8 cellular contexts compared by ENCODE assay signal in the genomic region with DNA sequence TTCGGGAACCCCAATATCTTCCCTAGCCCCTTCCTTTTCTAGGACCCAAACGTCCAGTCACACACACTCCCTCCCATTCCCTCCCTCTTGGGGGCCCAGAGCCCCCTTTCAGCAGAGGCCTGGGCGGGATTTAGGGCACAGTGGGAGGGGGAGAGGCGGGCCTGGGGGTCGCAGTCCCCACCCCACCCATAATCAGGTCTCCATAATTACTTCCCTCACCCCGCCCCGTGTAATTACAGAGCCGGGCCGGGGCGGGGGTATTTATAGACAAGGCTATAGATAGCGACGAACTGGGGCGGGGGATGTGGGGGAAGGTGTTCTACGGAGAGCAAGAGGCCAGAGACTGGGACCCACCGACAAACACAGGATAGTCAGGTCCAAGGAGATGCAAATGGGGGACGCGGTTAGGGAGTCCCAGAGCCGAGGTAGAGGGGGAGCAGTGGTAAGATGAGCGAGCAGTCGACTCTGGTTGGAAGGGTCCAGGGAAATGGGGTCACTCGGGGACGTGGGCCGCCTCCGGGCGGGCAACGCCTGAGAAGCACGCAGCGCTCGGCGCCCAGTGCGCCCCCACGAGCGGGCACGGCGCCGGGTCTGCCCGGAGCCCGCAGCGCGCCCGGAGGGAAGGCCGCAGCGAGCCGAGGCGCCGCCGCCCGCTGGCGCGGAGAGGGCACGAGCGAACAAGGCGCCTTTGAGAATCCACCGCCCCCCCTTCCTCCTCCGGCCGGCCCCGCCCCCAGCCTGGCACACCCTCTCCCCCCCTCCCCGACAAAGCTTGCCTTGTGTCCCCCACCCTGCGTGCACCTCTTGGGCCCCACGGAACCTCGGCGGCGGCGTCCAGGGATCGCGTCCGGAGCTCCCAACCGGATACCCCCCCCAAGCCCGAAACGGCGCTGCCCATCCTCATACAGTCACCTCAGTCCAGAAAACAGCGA. TPM values are rescaled to one million over a fixed set of nuclear protein-coding genes. Genes with fewer than 3 reads are reported as not detected.
DNase-seq lines count a peak whose midpoint lies in the region; ATAC-seq and TF ChIP-seq lines count a peak whose summit lies in the region.

No MANE protein-coding gene starts in this region.

- intact Hi-C loops in activated CD4-positive, alpha-beta T cell treated with anti-CD3 and anti-CD28 coated beads, Interleukin-2, amount 10 ng/mL, durations not matched to agents 24 days and 14 days (cut with micrococcal nuclease), result no loop called here
- intact Hi-C loops in body of pancreas (cut with DNase I), result no loop called here

- H3K27me3 Mint-ChIP-seq in activated CD4-positive, alpha-beta T cell treated with anti-CD3 and anti-CD28 coated beads, Interleukin-2, amount 10 ng/mL, durations not matched to agents 24 days and 14 days, result peaks cover 36% of the 10 kb centered on the region

- peak overlapping the region in 2 of 4 donors; percentile 11 to 53 for H3K27ac ChIP-seq in body of pancreas

- TF ChIP-seq POLR2A in body of pancreas (IDR thresholded peaks at IDR 0.05), result no peak

- H3K36me3 Mint-ChIP-seq in activated CD4-positive, alpha-beta T cell treated with anti-CD3 and anti-CD28 coated beads, Interleukin-2, amount 10 ng/mL, durations not matched to agents 24 days and 14 days (ENCODE audit: low read depth), result peaks cover 42% of the 10 kb centered on the region
- H3K36me3 Mint-ChIP-seq in stimulated activated effector memory CD8-positive, alpha-beta T cell treated with anti-CD3 and anti-CD28 coated beads, Interleukin-12 subunit alpha, Interleukin-12 subunit beta, amount 100 ng/mL, for 72 hours, result peaks cover 46% of the 10 kb centered on the region

- peaks cover 34% of the 10 kb centered on the region for H3K4me1 ChIP-seq in body of pancreas

- H3K27ac Mint-ChIP-seq in activated CD4-positive, alpha-beta T cell treated with anti-CD3 and anti-CD28 coated beads, Interleukin-2, amount 10 ng/mL, durations not matched to agents 24 days and 14 days, result no peak overlapping the region
- no peak overlapping the region for H3K27ac Mint-ChIP-seq in stimulated activated effector memory CD8-positive, alpha-beta T cell treated with anti-CD3 and anti-CD28 coated beads, Interleukin-12 subunit alpha, Interleukin-12 subunit beta, amount 100 ng/mL, for 72 hours

- no peak for TF ChIP-seq CTCF in body of pancreas (IDR thresholded peaks at IDR 0.05)

- peaks cover 0 to 20% of the 10 kb centered on the region in 2 donors for H3K36me3 ChIP-seq in body of pancreas (replicated peaks in 1 of 2; ENCODE audit: insufficient read depth in 1 of 2, low read depth in 2 of 2)

- H3K4me3 ChIP-seq in body of pancreas, result no peak overlapping the region

- H3K9me3 Mint-ChIP-seq in activated CD4-positive, alpha-beta T cell treated with anti-CD3 and anti-CD28 coated beads, Interleukin-2, amount 10 ng/mL, durations not matched to agents 24 days and 14 days, result peaks cover under 1% of the 10 kb centered on the region
- no peaks in the 10 kb centered on the region for H3K9me3 Mint-ChIP-seq in stimulated activated effector memory CD8-positive, alpha-beta T cell treated with anti-CD3 and anti-CD28 coated beads, Interleukin-12 subunit alpha, Interleukin-12 subunit beta, amount 100 ng/mL, for 72 hours

- H3K9me3 ChIP-seq in body of pancreas, result no peaks in the 10 kb centered on the region

- peak; percentile 33 for ATAC-seq in body of pancreas
- ATAC-seq in stimulated activated effector memory CD8-positive, alpha-beta T cell treated with anti-CD3 and anti-CD28 coated beads, Interleukin-12 subunit alpha, Interleukin-12 subunit beta, amount 100 ng/mL, for 72 hours, result peak; percentile 19

- H3K4me3 Mint-ChIP-seq in activated CD4-positive, alpha-beta T cell treated with anti-CD3 and anti-CD28 coated beads, Interleukin-2, amount 10 ng/mL, durations not matched to agents 24 days and 14 days, result peak overlapping the region; percentile 11
- peak overlapping the region; percentile 54 for H3K4me3 Mint-ChIP-seq in stimulated activated effector memory CD8-positive, alpha-beta T cell treated with anti-CD3 and anti-CD28 coated beads, Interleukin-12 subunit alpha, Interleukin-12 subunit beta, amount 100 ng/mL, for 72 hours

- DNase-seq in activated CD4-positive, alpha-beta T cell treated with anti-CD3 and anti-CD28 coated beads, Interleukin-2, amount 10 ng/mL, durations not matched to agents 24 days and 14 days, result no peak
- no peak for DNase-seq in activated CD4-positive, alpha-beta T cell treated with anti-CD3 and anti-CD28 coated beads for 1 hour
- DNase-seq in body of pancreas (peak in 3 of 4 donors; percentile 34 to 59 (median 46)), inferior parietal cortex (ENCODE audit: extremely low spot score) (peak; percentile 57), glomerular visceral epithelial cell (ENCODE audit: extremely low spot score) (no peak), NCI-H2081 treated with DMSO at 0.1 percent for 48 hours (lab: John Stamatoyannopoulos, UW) (no peak), NCI-H2029 treated with DMSO at 0.1 percent for 48 hours (lab: John Stamatoyannopoulos, UW) (no peak)
- no peak for DNase-seq in stimulated activated effector memory CD8-positive, alpha-beta T cell treated with anti-CD3 and anti-CD28 coated beads, Interleukin-12 subunit alpha, Interleukin-12 subunit beta, amount 100 ng/mL, for 72 hours (ENCODE audit: low spot score in 2 of 2)

- 3 to 5% methylated on average over 44 to 68 of the region's 72 CpGs for WGBS in body of pancreas, 2 donors

- H3K27me3 ChIP-seq in body of pancreas, result peaks cover 0 to 6% of the 10 kb centered on the region in 2 donors

- peaks cover 20% of the 10 kb centered on the region for H3K4me1 Mint-ChIP-seq in activated CD4-positive, alpha-beta T cell treated with anti-CD3 and anti-CD28 coated beads, Interleukin-2, amount 10 ng/mL, durations not matched to agents 24 days and 14 days
- peaks cover 32% of the 10 kb centered on the region for H3K4me1 Mint-ChIP-seq in stimulated activated effector memory CD8-positive, alpha-beta T cell treated with anti-CD3 and anti-CD28 coated beads, Interleukin-12 subunit alpha, Interleukin-12 subunit beta, amount 100 ng/mL, for 72 hours

RNA-seq across cellular contexts. Expression of gene COL11A2, which starts 0.7 kb away (rescaled TPM):
- 0.47 and 0.56 TPM in 2 replicates for total RNA-seq in activated CD4-positive, alpha-beta T cell treated with anti-CD3 and anti-CD28 coated beads, Interleukin-2, amount 10 ng/mL, durations not matched to agents 24 days and 14 days
- total RNA-seq in body of pancreas, result 1 to 10 TPM in 1 of 2 donors, under 1 TPM in 1; 0.78 to 2.3 TPM

RNA-seq across cellular contexts. Expression of gene RXRB, which starts 7.5 kb away (rescaled TPM):
- total RNA-seq in activated CD4-positive, alpha-beta T cell treated with anti-CD3 and anti-CD28 coated beads, Interleukin-2, amount 10 ng/mL, durations not matched to agents 24 days and 14 days, result 46.6 and 48.0 TPM in 2 replicates
- total RNA-seq in body of pancreas, result 10 to 100 TPM; 17.1 to 21.0 TPM

RNA-seq across cellular contexts. Expression of gene SLC39A7, which starts 7.7 kb away (rescaled TPM):
- total RNA-seq in activated CD4-positive, alpha-beta T cell treated with anti-CD3 and anti-CD28 coated beads, Interleukin-2, amount 10 ng/mL, durations not matched to agents 24 days and 14 days, result 61.7 and 63.9 TPM in 2 replicates
- 10 to 100 TPM; 57.3 to 67.9 TPM for total RNA-seq in body of pancreas

RNA-seq across cellular contexts. Expression of gene HSD17B8, which starts 11.5 kb away (rescaled TPM):
- 18.2 and 18.3 TPM in 2 replicates for total RNA-seq in activated CD4-positive, alpha-beta T cell treated with anti-CD3 and anti-CD28 coated beads, Interleukin-2, amount 10 ng/mL, durations not matched to agents 24 days and 14 days
- total RNA-seq in body of pancreas, result 10 to 100 TPM; 19.1 to 29.1 TPM

RNA-seq across cellular contexts. Expression of gene RING1, which starts 15.4 kb away (rescaled TPM):
- 44.4 and 47.6 TPM in 2 replicates for total RNA-seq in activated CD4-positive, alpha-beta T cell treated with anti-CD3 and anti-CD28 coated beads, Interleukin-2, amount 10 ng/mL, durations not matched to agents 24 days and 14 days
- 10 to 100 TPM; 11.2 to 28.3 TPM for total RNA-seq in body of pancreas

Comparison
In these comparisons a context has a peak if more than half of its experiments do, and no peak if none do; other contexts are left out.
1. DNase-seq: peak in body of pancreas (3 of 4) and inferior parietal cortex (single experiment); none in activated CD4-positive, alpha-beta T cell treated with anti-CD3 and anti-CD28 coated beads, Interleukin-2, amount 10 ng/mL, durations not matched to agents 24 days and 14 days (single experiment), activated CD4-positive, alpha-beta T cell treated with anti-CD3 and anti-CD28 coated beads for 1 hour (single experiment), stimulated activated effector memory CD8-positive, alpha-beta T cell treated with anti-CD3 and anti-CD28 coated beads, Interleukin-12 subunit alpha, Interleukin-12 subunit beta, amount 100 ng/mL, for 72 hours (0 of 2), glomerular visceral epithelial cell (single experiment), NCI-H2081 treated with DMSO at 0.1 percent for 48 hours (single experiment) and NCI-H2029 treated with DMSO at 0.1 percent for 48 hours (single experiment).